13 cellular contexts compared by ENCODE assay signal in the genomic region with DNA sequence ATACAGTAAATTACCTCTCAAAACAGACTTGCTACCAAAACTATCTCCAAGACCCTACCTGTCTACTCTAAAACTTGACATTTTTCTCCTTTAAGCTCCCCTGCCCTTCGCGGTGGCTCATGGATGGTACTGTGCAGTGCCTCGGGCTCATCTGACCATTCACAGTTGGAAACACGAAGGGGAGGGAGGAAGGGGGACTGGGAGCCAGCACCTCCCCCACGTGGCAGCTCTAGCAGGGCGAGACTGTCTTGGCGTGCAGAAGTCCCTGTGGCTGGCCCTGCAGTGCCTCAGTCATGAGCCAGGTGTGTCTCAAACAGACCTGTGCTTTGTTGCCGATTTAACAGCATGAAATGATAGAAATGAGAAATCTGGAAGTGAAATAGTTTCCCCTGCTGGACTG.
"Had no signal": no experiment of that assay in that cellular context is flagged by ENCODE, and none has a peak within 500 bp of the region (broad histone marks: within the 10 kb centered on the region; RNA-seq: fewer than 3 reads in every experiment).

No MANE protein-coding gene starts in this region.

- H3K27ac ChIP-seq: colonic mucosa, lower lobe of right lung, neutrophil, right lobe of liver, transverse colon had no signal

- H3K27me3 ChIP-seq: colonic mucosa, neutrophil, right lobe of liver, spleen, transverse colon had no signal

- H3K9me3 ChIP-seq: colonic mucosa, lower lobe of right lung, neutrophil, right lobe of liver had no signal

- ATAC-seq: lower lobe of right lung had no signal

- H3K4me3 ChIP-seq: colonic mucosa, lower lobe of right lung, right lobe of liver, spleen, transverse colon had no signal

- H3K4me1 ChIP-seq: colonic mucosa, lower lobe of right lung, right lobe of liver, transverse colon had no signal

- H3K36me3 Mint-ChIP-seq: stimulated activated naive B cell treated with anti-CD40 and anti-IgM and Interleukin-4, amounts not matched to agents 10 μg/mL and 1 μg/mL and 100 μg/mL, for 72 hours had no signal

- DNase-seq: activated CD4-positive, CD25-positive, alpha-beta regulatory T cell; activated naive CD4-positive, alpha-beta T cell treated with anti-CD3 and anti-CD28 coated beads, Interleukin-2, amount 50 U/mL, for 16 hours; caudate nucleus; colonic mucosa; lower lobe of right lung; midbrain; right lobe of liver; spleen; stimulated activated CD4-positive, alpha-beta T cell treated with anti-CD3 and anti-CD28 coated beads, Interleukin-1b, Interleukin-23, amount 100 ng/mL, for 48 hours; stimulated activated naive B cell treated with anti-CD40 and anti-IgM and Interleukin-4, amounts not matched to agents 10 μg/mL and 1 μg/mL and 100 μg/mL, for 72 hours; transverse colon had no signal

- H3K36me3 ChIP-seq: colonic mucosa, lower lobe of right lung, neutrophil, right lobe of liver, spleen, transverse colon had no signal

- H3K27me3 Mint-ChIP-seq: stimulated activated naive B cell treated with anti-CD40 and anti-IgM and Interleukin-4, amounts not matched to agents 10 μg/mL and 1 μg/mL and 100 μg/mL, for 72 hours had no signal

- H3K4me3 Mint-ChIP-seq: stimulated activated naive B cell treated with anti-CD40 and anti-IgM and Interleukin-4, amounts not matched to agents 10 μg/mL and 1 μg/mL and 100 μg/mL, for 72 hours; T-helper 1 cell treated with Interleukin-12 subunit alpha and Interleukin-12 subunit beta and Interleukin-4 antibody, amounts not matched to agents 30 μg/mL and 1 μg/mL, for 36 hours had no signal

- H3K27ac Mint-ChIP-seq: stimulated activated naive B cell treated with anti-CD40 and anti-IgM and Interleukin-4, amounts not matched to agents 10 μg/mL and 1 μg/mL and 100 μg/mL, for 72 hours; T-helper 1 cell treated with Interleukin-12 subunit alpha and Interleukin-12 subunit beta and Interleukin-4 antibody, amounts not matched to agents 30 μg/mL and 1 μg/mL, for 36 hours had no signal

- H3K4me1 Mint-ChIP-seq: stimulated activated naive B cell treated with anti-CD40 and anti-IgM and Interleukin-4, amounts not matched to agents 10 μg/mL and 1 μg/mL and 100 μg/mL, for 72 hours had no signal
